In the genomic region with DNA sequence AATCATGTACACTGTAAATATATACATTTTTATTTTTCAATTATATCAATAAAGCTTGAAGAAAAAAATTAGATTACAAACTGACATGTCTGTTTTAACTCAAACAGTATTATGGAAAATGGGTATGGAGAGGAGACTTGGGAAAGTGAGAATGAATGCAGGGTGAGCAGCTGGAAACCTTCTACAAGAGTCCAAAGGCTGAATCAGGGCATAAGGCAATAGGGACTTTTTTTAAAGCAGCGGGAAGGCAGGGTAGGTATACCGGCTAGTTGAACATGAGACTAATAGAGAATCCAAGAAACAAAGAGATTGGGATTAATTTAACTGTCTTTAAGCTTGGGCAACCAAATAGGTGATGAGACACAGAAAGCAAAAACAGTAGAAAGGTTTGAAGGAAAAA, we compare ENCODE assay signal across 7 cellular contexts.
"Had no signal": no experiment of that assay in that cellular context is flagged by ENCODE, and none has a peak within 500 bp of the region (broad histone marks: within the 10 kb centered on the region; RNA-seq: fewer than 3 reads in every experiment).

No MANE protein-coding gene starts in this region.

- DNase-seq: GDM1, GF-D8 had no signal

- H3K4me3 ChIP-seq: GM12878 had no signal

- FAIRE-seq: G401.6, GM12878, GM12891, GM18507, GM19239 had no signal

- ATAC-seq: GM12878 had no signal
